Comparison of ENCODE assay signal across 8 cellular contexts in the genomic region with DNA sequence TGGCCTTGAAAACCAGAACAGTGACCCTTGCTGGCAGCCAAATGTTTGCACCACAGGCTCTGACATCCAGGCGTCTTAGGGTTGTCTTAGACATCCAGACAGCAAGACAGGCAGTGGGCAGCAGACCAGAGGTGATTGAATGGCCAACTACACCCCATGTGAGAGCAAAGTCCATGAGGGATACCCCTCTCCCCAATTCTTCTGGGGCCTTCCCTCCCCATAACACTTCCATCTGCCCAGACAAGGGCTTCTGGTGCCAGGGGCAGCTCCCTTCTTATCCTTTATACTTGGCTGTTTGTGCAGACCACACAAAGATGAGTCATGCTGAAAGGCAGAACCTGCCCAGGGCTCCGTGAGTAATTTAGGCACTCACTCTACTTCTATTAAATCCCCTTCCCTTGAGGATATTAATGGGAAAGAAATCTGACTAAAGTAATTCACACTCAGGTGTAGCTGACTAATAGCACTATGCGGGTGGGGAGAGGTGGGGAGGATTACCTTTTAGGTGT.
DNase-seq lines count a peak whose midpoint lies in the region; ATAC-seq and FAIRE-seq lines count a peak whose summit lies in the region.

No MANE protein-coding gene starts in this region.

- no peak for FAIRE-seq in urothelium cell line (lab: Jason Lieb, UNC)

- no peak for ATAC-seq in HG03521 (IDR thresholded peaks at IDR 0.05; ENCODE audit: unreplicated experiment)
- ATAC-seq in HG03045 (IDR thresholded peaks at IDR 0.05; ENCODE audit: unreplicated experiment) = no peak

- DNase-seq in stimulated activated CD4-positive, alpha-beta T cell treated with anti-CD3 and anti-CD28 coated beads, Interleukin-1b, Interleukin-23, amount 100 ng/mL, for 48 hours = peak; percentile 40
- no peak for DNase-seq in stimulated activated CD4-positive, alpha-beta T cell treated with anti-CD3 and anti-CD28 coated beads, Interleukin-4, amount 100 ng/mL, for 1 hour
- DNase-seq in RKO (ENCODE audit: low spot score) (peak; percentile 25), fibroblast of gingiva (ENCODE audit: low read depth) (peak; percentile 52), urothelium cell line (ENCODE audit: low spot score) (peak; percentile 87), iPS-NIHi7 (ENCODE audit: extremely low spot score) (no peak)

Comparison
In these comparisons a context has a peak if more than half of its experiments do, and no peak if none do; other contexts are left out.
1. DNase-seq: peak in stimulated activated CD4-positive, alpha-beta T cell treated with anti-CD3 and anti-CD28 coated beads, Interleukin-1b, Interleukin-23, amount 100 ng/mL, for 48 hours (single experiment), RKO (single experiment), fibroblast of gingiva (single experiment) and urothelium cell line (single experiment); none in stimulated activated CD4-positive, alpha-beta T cell treated with anti-CD3 and anti-CD28 coated beads, Interleukin-4, amount 100 ng/mL, for 1 hour (single experiment) and iPS-NIHi7 (single experiment).